9 cellular contexts compared by ENCODE assay signal in the genomic region with DNA sequence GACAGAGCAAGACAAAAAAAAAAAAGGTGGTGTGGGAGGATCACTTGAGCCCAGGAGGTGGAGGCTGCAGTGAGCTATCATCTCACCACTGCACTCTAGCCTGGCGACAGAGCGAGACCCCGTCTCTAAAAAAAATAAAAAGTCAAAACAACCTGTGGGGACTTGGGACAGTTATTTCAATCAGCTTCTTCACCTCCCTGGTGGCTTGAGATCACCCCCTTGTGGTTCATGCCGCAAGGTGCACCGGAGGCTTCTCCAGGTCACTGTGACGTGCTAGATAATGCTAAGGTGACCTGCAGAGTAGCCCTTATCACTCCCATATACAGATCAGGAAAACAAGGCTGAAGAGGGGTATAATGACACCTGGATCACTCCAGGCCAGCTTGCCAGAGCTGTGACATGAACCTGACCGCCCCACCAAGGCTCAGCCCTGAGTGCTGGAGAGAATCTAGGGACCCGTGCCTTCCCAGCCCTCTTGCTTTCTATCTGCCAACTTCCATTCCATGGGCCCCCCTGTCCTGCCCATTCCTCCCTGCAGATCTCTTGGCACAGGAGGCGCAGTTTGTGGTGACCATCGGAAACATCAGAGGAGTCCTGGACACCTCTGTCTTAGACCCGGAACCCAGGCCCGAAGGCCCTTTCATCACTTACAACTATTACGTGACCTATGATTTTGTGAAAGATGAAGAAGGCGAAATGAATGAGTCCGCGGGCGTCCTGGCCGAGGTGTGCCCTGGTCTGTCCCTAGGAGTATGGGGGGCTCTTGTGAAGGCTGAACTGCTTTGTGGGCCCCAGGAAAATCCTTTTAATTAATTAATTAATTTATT. TPM values are rescaled to one million over a fixed set of nuclear protein-coding genes. Genes with fewer than 3 reads are reported as not detected.
A peak's percentile ranks its signal among the peaks of the same experiment; 100 is the strongest.
DNase-seq lines count a peak whose midpoint lies in the region; ATAC-seq and TF ChIP-seq lines count a peak whose summit lies in the region.
"Had no signal": no experiment of that assay in that cellular context is flagged by ENCODE, and none has a peak within 500 bp of the region (broad histone marks: within the 10 kb centered on the region; RNA-seq: fewer than 3 reads in every experiment).

No MANE protein-coding gene starts in this region.

- DNase-seq in DMS153 (lab: John Stamatoyannopoulos, UW): peak; percentile 43
- no peak for DNase-seq in DMS153 treated with DMSO at 0.1 percent for 48 hours (lab: John Stamatoyannopoulos, UW; ENCODE audit: unreplicated experiment)
- DNase-seq in T-helper 1 cell: peak in 4 of 5 donors; percentile 37 to 54 (median 44)
- DNase-seq in astrocyte of the cerebellum (ENCODE audit: low read depth): peak; percentile 16
- peak; percentile 70 to 79 (median 73) for DNase-seq in immature natural killer cell
- DNase-seq in stimulated activated CD4-positive, alpha-beta T cell treated with anti-CD3 and anti-CD28 coated beads, Interleukin-4, amount 100 ng/mL, for 1 hour: peak; percentile 68

- no peaks in the 10 kb centered on the region for H3K9me2 ChIP-seq in Loucy (replicated peaks; ENCODE audit: low read depth, low read length)

- ATAC-seq in GM21723 (IDR thresholded peaks at IDR 0.05; ENCODE audit: unreplicated experiment): no peak

- no peaks in the 10 kb centered on the region for H3K9me3 ChIP-seq in Loucy (ENCODE audit: insufficient read depth, low read depth, low read length)

- H3F3A ChIP-seq in Loucy (ENCODE audit: low read depth): no peaks in the 10 kb centered on the region

- peak; percentile 86 for TF ChIP-seq CTCF in Loucy (conservative IDR thresholded peaks at IDR 0.05; ENCODE audit: low read length)
- TF ChIP-seq CTCF in astrocyte of the cerebellum (IDR thresholded peaks at IDR 0.05; ENCODE audit: low read depth, low read length, missing control alignments): peak; percentile 90

- peaks cover 0 to 5% (median 2%) of the 10 kb centered on the region in 3 donors for H3K27me3 Mint-ChIP-seq in immature natural killer cell (ENCODE audit: low read depth in 3 of 3)

- H3K9ac ChIP-seq in Loucy (ENCODE audit: low read depth, low read length, poor library complexity, severe bottlenecking): no peak overlapping the region
- H3K9ac ChIP-seq: BLaER1 had no signal

- H3K27me3 ChIP-seq in Loucy (ENCODE audit: insufficient read depth, low read length, poor library complexity, severe bottlenecking): no peaks in the 10 kb centered on the region
- H3K27me3 ChIP-seq: BLaER1 had no signal

- in situ Hi-C loops in astrocyte of the cerebellum (cut with HindIII; ENCODE audit: low sequenced_read_pairs): no loop called here

- no peak overlapping the region for H2AFZ ChIP-seq in Loucy (ENCODE audit: low read length)

- H3K79me2 ChIP-seq in Loucy (ENCODE audit: insufficient read depth, low read length): no peaks in the 10 kb centered on the region

- H3K9me3 Mint-ChIP-seq in immature natural killer cell: no peaks in the 10 kb centered on the region

- peak overlapping the region in 3 of 6 donors; percentile 20 to 68 (median 42) for H3K27ac Mint-ChIP-seq in immature natural killer cell

- H3K36me3 Mint-ChIP-seq in immature natural killer cell: peaks cover 10 to 25% (median 12%) of the 10 kb centered on the region in 3 donors

- no peak overlapping the region for H3K4me2 ChIP-seq in Loucy (ENCODE audit: low read depth, low read length, poor library complexity, severe bottlenecking)

- no peak overlapping the region for H3K4me3 Mint-ChIP-seq in immature natural killer cell

- H3K4me1 Mint-ChIP-seq in immature natural killer cell: peaks cover 8 to 10% of the 10 kb centered on the region in 2 donors

- H3K36me3 ChIP-seq in Loucy (ENCODE audit: insufficient read depth, low read length): no peaks in the 10 kb centered on the region

- no peaks in the 10 kb centered on the region for H4K20me1 ChIP-seq in Loucy (ENCODE audit: insufficient read depth, low read length, poor library complexity, severe bottlenecking)
- H4K20me1 ChIP-seq: BLaER1 had no signal

- no peaks in the 10 kb centered on the region for H3K4me1 ChIP-seq in Loucy (ENCODE audit: insufficient read depth, low read length, poor library complexity, severe bottlenecking)

- no peak overlapping the region for H3K4me3 ChIP-seq in Loucy (ENCODE audit: low read length, poor library complexity, severe bottlenecking)
- H3K4me3 ChIP-seq in astrocyte of the cerebellum (ENCODE audit: low read depth, low read length): no peak overlapping the region
- H3K4me3 ChIP-seq: BLaER1 had no signal

RNA-seq across cellular contexts. Expression of gene LRRC43, which starts 8.1 kb away (rescaled TPM):
- polyA plus RNA-seq in immature natural killer cell: 1 to 10 TPM in 2 of 3 donors, under 1 TPM in 1; 0.52 to 6.2 (median 3.2) TPM

RNA-seq across cellular contexts. Expression of gene B3GNT4, which starts 12.5 kb away (rescaled TPM):
- polyA plus RNA-seq in immature natural killer cell: under 1 TPM in 1 of 3 donors, not detected in 2; 0.82 TPM

RNA-seq across cellular contexts. Expression of gene IL31, which starts 17.0 kb away (rescaled TPM):
- not detected for polyA plus RNA-seq in immature natural killer cell

RNA-seq across cellular contexts. Expression of gene DIABLO, which starts 34.8 kb away (rescaled TPM):
- 10 to 100 TPM; 68.0 to 99.2 (median 76.4) TPM for polyA plus RNA-seq in immature natural killer cell
